Comparison of ENCODE assay signal across 1 cellular context in the genomic region with DNA sequence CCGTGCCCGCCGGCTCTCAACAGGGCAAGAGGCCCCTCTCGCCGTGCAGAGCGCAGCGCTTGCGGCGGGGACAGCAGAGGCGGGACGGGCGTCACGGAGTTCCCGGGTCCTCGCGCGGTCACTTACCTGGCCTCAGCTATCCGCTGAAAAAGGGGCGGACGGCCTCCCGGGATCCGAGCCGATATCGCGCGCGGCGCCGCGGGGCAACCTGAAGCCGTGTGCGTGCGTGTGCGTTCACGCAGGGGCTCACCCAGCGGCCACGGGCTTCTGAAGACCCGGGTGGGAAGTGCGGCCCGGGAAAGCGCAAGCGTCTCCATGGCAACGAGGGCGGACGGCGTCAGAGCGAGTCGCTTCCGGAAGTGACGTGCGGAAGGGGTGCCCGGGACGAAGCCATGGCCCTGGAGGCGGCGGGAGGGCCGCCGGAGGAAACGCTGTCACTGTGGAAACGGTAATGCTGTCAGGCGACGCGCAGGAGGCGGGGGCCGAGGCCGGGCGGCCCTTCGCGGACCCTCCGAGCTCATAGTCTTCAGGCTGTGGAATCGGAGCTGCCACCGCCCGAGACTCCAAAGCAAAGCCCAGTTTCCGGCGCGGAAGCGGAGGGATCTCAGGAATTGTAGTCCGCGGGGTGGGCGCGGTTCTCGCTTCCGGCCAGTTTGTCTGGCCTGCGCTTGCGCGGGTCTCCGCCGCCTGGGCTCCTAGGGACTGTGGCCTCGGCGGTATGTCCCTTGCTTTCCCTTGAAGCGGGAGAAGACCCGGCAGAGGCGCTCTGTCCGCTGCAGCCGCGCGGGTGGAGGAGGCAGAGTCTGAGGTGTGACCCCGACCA.
A peak's percentile ranks its signal among the peaks of the same experiment; 100 is the strongest.
TF ChIP-seq lines count a peak whose summit lies in the region.

A gene (plus strand): TSS at position 365 of the 823 bp plus-strand sequence. CDS start 28 bp downstream, at position 393.

TF ChIP-seq in HepG2, 621 proteins besides CTCF, POLR2A, EP300 and RAD21 (continued from another document and continues in another):
- TF ChIP-seq, protein P1, sequence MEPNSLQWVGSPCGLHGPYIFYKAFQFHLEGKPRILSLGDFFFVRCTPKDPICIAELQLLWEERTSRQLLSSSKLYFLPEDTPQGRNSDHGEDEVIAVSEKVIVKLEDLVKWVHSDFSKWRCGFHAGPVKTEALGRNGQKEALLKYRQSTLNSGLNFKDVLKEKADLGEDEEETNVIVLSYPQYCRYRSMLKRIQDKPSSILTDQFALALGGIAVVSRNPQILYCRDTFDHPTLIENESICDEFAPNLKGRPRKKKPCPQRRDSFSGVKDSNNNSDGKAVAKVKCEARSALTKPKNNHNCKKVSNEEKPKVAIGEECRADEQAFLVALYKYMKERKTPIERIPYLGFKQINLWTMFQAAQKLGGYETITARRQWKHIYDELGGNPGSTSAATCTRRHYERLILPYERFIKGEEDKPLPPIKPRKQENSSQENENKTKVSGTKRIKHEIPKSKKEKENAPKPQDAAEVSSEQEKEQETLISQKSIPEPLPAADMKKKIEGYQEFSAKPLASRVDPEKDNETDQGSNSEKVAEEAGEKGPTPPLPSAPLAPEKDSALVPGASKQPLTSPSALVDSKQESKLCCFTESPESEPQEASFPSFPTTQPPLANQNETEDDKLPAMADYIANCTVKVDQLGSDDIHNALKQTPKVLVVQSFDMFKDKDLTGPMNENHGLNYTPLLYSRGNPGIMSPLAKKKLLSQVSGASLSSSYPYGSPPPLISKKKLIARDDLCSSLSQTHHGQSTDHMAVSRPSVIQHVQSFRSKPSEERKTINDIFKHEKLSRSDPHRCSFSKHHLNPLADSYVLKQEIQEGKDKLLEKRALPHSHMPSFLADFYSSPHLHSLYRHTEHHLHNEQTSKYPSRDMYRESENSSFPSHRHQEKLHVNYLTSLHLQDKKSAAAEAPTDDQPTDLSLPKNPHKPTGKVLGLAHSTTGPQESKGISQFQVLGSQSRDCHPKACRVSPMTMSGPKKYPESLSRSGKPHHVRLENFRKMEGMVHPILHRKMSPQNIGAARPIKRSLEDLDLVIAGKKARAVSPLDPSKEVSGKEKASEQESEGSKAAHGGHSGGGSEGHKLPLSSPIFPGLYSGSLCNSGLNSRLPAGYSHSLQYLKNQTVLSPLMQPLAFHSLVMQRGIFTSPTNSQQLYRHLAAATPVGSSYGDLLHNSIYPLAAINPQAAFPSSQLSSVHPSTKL (CRISPR knock-in tag; IDR thresholded peaks at IDR 0.05) = peak; percentile 51
- TF ChIP-seq ZNF577 (CRISPR knock-in tag; IDR thresholded peaks at IDR 0.05; ENCODE audit: borderline replicate concordance, low read depth) (0 out of 2 replicates have a peak, but pooled peaks have one; percentile 70), ZNF431 (CRISPR knock-in tag; IDR thresholded peaks at IDR 0.05; ENCODE audit: borderline replicate concordance, low read depth) (peak; percentile 80; the same call in 1 of the 2 replicates), HMG20B (CRISPR knock-in tag; conservative IDR thresholded peaks at IDR 0.05) (no peak), ZNF160 (CRISPR knock-in tag; IDR thresholded peaks at IDR 0.05) (0 out of 2 replicates have a peak, but pooled peaks have one; percentile 60), ZNF83 (CRISPR knock-in tag; IDR thresholded peaks at IDR 0.05; ENCODE audit: borderline replicate concordance) (no peak; the same call in none of the 2 replicates), RFX5 (IDR thresholded peaks at IDR 0.05; ENCODE audit: low read depth, low read length) (peak; percentile 61; the same call in 1 of the 2 replicates), SNAPC2 (CRISPR knock-in tag; IDR thresholded peaks at IDR 0.05) (peak; percentile 83; the same call in 1 of the 2 replicates), ZBTB21 (CRISPR knock-in tag; IDR thresholded peaks at IDR 0.05) (peak; percentile 74), ZSCAN31 (CRISPR knock-in tag; IDR thresholded peaks at IDR 0.05; ENCODE audit: low read depth) (peak; percentile 99), CREM (IDR thresholded peaks at IDR 0.05) (peak; percentile 97), CREM (CRISPR knock-in tag; IDR thresholded peaks at IDR 0.05) (peak; percentile 78), CCAR2 (optimal IDR thresholded peaks at IDR 0.05; ENCODE audit: low read depth, low read length) (no peak), ZNF703 (CRISPR knock-in tag; IDR thresholded peaks at IDR 0.05; ENCODE audit: borderline replicate concordance) (peak; percentile 89; the same call in 1 of the 2 replicates), ZBTB42 (CRISPR knock-in tag; IDR thresholded peaks at IDR 0.05) (no peak; the same call in none of the 2 replicates), KLF6 (CRISPR knock-in tag; IDR thresholded peaks at IDR 0.05) (peak; percentile 88), ZNF766 (CRISPR knock-in tag; IDR thresholded peaks at IDR 0.05; ENCODE audit: borderline replicate concordance) (peak; percentile 72), HMGA1 (CRISPR knock-in tag; conservative IDR thresholded peaks at IDR 0.05) (no peak), NONO (IDR thresholded peaks at IDR 0.05) (no peak), NONO (CRISPR knock-in tag; conservative IDR thresholded peaks at IDR 0.05) (peak; percentile 78), ZNF652 (CRISPR knock-in tag; IDR thresholded peaks at IDR 0.05; ENCODE audit: borderline replicate concordance, low read depth) (peak; percentile 17; the same call in 1 of the 2 replicates), ZFX (CRISPR knock-in tag; IDR thresholded peaks at IDR 0.05; ENCODE audit: low read depth) (peak; percentile 98), ZFYVE20 (CRISPR knock-in tag; IDR thresholded peaks at IDR 0.05; ENCODE audit: borderline replicate concordance, low read depth) (no peak), FOXK1 (CRISPR knock-in tag; IDR thresholded peaks at IDR 0.05; ENCODE audit: borderline replicate concordance, low read depth) (peak; percentile 90), MEIS1 (CRISPR knock-in tag; IDR thresholded peaks at IDR 0.05; ENCODE audit: borderline replicate concordance) (no peak; the same call in 1 of the 2 replicates), CC2D1A (CRISPR knock-in tag; IDR thresholded peaks at IDR 0.05) (no peak), MZF1 (CRISPR knock-in tag; IDR thresholded peaks at IDR 0.05; ENCODE audit: borderline replicate concordance) (peak; percentile 54; the same call in 1 of the 2 replicates), XBP1 (CRISPR knock-in tag; IDR thresholded peaks at IDR 0.05) (no peak), ZNF619 (CRISPR knock-in tag; IDR thresholded peaks at IDR 0.05) (peak; percentile 74), ZSCAN9 (CRISPR knock-in tag; IDR thresholded peaks at IDR 0.05; ENCODE audit: borderline replicate concordance) (peak; percentile 56; the same call in 1 of the 2 replicates), RBFOX2 (IDR thresholded peaks at IDR 0.05; ENCODE audit: low read depth, low read length) (peak; percentile 96), JARID2 (CRISPR knock-in tag; IDR thresholded peaks at IDR 0.05; ENCODE audit: insufficient replicate concordance) (no peak), ZSCAN20 (CRISPR knock-in tag; IDR thresholded peaks at IDR 0.05; ENCODE audit: borderline replicate concordance) (no peak), ZNF839 (CRISPR knock-in tag; IDR thresholded peaks at IDR 0.05; ENCODE audit: borderline replicate concordance) (peak; percentile 90; the same call in 1 of the 2 replicates), JUNB (CRISPR knock-in tag; IDR thresholded peaks at IDR 0.05; ENCODE audit: borderline replicate concordance) (no peak), MIXL1 (CRISPR knock-in tag; IDR thresholded peaks at IDR 0.05) (no peak; the same call in 1 of the 2 replicates), KDM2A (CRISPR knock-in tag; IDR thresholded peaks at IDR 0.05; ENCODE audit: borderline replicate concordance, low read depth) (peak; percentile 96), CBX1 (IDR thresholded peaks at IDR 0.05; ENCODE audit: low read depth) (peak; percentile 29), SALL2 (CRISPR knock-in tag; IDR thresholded peaks at IDR 0.05) (peak; percentile 94), ZKSCAN8 (CRISPR knock-in tag; IDR thresholded peaks at IDR 0.05; ENCODE audit: borderline replicate concordance) (peak; percentile 57; the same call in 1 of the 2 replicates), YEATS2 (CRISPR knock-in tag; IDR thresholded peaks at IDR 0.05; ENCODE audit: borderline replicate concordance) (peak; percentile 96), RXRB (CRISPR knock-in tag; IDR thresholded peaks at IDR 0.05; ENCODE audit: borderline replicate concordance) (0 out of 2 replicates have a peak, but pooled peaks have one; percentile 54), CHCHD3 (CRISPR knock-in tag; IDR thresholded peaks at IDR 0.05) (peak; percentile 65; the same call in 1 of the 2 replicates), ATM (IDR thresholded peaks at IDR 0.05; ENCODE audit: borderline replicate concordance) (no peak), TEAD3 (CRISPR knock-in tag; optimal IDR thresholded peaks at IDR 0.05; ENCODE audit: borderline replicate concordance) (peak; percentile 54), ZNF383 (CRISPR knock-in tag; IDR thresholded peaks at IDR 0.05; ENCODE audit: borderline replicate concordance) (peak; percentile 17; the same call in 1 of the 2 replicates)
- TF ChIP-seq, protein P2, sequence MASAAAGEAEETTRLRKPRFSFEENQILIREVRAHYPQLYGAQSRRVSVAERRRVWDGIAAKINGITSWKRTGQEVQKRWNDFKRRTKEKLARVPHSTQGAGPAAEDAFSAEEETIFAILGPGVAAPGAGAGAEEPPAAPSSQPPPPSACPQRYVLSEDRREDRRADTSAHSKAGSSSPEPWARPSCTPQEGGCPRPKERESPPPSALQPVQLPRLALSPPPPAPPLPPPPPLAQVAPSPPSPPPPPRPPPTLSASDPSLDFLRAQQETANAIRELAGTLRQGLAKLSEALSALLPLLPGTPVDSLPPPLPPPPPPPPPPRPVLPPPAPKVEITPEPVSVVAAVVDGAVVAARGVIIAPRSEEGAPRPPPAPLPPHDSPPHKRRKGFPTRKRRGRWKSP (CRISPR knock-in tag; IDR thresholded peaks at IDR 0.05) = peak; percentile 89
- TF ChIP-seq, protein P3, sequence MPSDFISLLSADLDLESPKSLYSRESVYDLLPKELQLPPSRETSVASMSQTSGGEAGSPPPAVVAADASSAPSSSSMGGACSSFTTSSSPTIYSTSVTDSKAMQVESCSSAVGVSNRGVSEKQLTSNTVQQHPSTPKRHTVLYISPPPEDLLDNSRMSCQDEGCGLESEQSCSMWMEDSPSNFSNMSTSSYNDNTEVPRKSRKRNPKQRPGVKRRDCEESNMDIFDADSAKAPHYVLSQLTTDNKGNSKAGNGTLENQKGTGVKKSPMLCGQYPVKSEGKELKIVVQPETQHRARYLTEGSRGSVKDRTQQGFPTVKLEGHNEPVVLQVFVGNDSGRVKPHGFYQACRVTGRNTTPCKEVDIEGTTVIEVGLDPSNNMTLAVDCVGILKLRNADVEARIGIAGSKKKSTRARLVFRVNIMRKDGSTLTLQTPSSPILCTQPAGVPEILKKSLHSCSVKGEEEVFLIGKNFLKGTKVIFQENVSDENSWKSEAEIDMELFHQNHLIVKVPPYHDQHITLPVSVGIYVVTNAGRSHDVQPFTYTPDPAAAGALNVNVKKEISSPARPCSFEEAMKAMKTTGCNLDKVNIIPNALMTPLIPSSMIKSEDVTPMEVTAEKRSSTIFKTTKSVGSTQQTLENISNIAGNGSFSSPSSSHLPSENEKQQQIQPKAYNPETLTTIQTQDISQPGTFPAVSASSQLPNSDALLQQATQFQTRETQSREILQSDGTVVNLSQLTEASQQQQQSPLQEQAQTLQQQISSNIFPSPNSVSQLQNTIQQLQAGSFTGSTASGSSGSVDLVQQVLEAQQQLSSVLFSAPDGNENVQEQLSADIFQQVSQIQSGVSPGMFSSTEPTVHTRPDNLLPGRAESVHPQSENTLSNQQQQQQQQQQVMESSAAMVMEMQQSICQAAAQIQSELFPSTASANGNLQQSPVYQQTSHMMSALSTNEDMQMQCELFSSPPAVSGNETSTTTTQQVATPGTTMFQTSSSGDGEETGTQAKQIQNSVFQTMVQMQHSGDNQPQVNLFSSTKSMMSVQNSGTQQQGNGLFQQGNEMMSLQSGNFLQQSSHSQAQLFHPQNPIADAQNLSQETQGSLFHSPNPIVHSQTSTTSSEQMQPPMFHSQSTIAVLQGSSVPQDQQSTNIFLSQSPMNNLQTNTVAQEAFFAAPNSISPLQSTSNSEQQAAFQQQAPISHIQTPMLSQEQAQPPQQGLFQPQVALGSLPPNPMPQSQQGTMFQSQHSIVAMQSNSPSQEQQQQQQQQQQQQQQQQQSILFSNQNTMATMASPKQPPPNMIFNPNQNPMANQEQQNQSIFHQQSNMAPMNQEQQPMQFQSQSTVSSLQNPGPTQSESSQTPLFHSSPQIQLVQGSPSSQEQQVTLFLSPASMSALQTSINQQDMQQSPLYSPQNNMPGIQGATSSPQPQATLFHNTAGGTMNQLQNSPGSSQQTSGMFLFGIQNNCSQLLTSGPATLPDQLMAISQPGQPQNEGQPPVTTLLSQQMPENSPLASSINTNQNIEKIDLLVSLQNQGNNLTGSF (CRISPR knock-in tag; IDR thresholded peaks at IDR 0.05) = no peak
- TF ChIP-seq, protein P4, sequence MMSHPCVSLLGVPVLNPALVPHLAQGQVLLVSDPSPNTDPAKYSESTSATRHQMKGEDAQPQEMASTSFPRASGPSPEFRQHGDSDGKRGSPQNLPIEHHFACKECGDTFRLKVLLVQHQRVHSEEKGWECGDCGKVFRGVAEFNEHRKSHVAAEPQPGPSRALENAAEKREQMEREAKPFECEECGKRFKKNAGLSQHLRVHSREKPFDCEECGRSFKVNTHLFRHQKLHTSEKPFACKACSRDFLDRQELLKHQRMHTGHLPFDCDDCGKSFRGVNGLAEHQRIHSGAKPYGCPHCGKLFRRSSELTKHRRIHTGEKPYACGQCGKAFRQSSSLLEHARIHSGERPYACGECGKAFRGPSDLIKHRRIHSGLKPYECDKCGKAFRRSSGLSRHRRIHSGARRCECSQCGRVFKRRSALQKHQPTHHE (CRISPR knock-in tag; IDR thresholded peaks at IDR 0.05; ENCODE audit: borderline replicate concordance) = no peak; the same call in 1 of the 2 replicates
- TF ChIP-seq, protein P5, sequence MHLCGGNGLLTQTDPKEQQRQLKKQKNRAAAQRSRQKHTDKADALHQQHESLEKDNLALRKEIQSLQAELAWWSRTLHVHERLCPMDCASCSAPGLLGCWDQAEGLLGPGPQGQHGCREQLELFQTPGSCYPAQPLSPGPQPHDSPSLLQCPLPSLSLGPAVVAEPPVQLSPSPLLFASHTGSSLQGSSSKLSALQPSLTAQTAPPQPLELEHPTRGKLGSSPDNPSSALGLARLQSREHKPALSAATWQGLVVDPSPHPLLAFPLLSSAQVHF (CRISPR knock-in tag; IDR thresholded peaks at IDR 0.05) = 0 out of 2 replicates have a peak, but pooled peaks have one; percentile 68
- TF ChIP-seq, protein P6, sequence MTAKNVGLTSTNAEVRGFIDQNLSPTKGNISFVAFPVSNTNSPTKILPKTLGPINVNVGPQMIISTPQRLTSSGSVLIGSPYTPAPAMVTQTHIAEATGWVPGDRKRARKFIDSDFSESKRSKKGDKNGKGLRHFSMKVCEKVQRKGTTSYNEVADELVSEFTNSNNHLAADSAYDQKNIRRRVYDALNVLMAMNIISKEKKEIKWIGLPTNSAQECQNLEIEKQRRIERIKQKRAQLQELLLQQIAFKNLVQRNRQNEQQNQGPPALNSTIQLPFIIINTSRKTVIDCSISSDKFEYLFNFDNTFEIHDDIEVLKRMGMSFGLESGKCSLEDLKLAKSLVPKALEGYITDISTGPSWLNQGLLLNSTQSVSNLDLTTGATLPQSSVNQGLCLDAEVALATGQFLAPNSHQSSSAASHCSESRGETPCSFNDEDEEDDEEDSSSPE (CRISPR knock-in tag; IDR thresholded peaks at IDR 0.05) = peak; percentile 60
- TF ChIP-seq, protein P7, sequence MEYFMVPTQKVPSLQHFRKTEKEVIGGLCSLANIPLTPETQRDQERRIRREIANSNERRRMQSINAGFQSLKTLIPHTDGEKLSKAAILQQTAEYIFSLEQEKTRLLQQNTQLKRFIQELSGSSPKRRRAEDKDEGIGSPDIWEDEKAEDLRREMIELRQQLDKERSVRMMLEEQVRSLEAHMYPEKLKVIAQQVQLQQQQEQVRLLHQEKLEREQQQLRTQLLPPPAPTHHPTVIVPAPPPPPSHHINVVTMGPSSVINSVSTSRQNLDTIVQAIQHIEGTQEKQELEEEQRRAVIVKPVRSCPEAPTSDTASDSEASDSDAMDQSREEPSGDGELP (IDR thresholded peaks at IDR 0.05; ENCODE audit: borderline replicate concordance, low read depth) = peak; percentile 19; the same call in 1 of the 2 replicates
